ENCODE assay signal across 10 cellular contexts in genomic region chr6:41449399-41450245, GRCh38.
DNase-seq lines count a peak whose midpoint lies in the region; ATAC-seq and TF ChIP-seq lines count a peak whose summit lies in the region.
"Had no signal": no experiment of that assay in that cellular context is flagged by ENCODE, and none has a peak within 500 bp of the region (broad histone marks: within the 10 kb centered on the region; RNA-seq: fewer than 3 reads in every experiment).

No MANE protein-coding gene starts in this region.

- ATAC-seq in GM18520 (IDR thresholded peaks at IDR 0.05; ENCODE audit: unreplicated experiment) (no peak), HG03442 (IDR thresholded peaks at IDR 0.05; ENCODE audit: unreplicated experiment) (no peak)

- no peak for TF ChIP-seq RAD21 in Ishikawa (IDR thresholded peaks at IDR 0.05; ENCODE audit: low read depth)

- DNase-seq in choroid plexus epithelial cell (ENCODE audit: low read depth) (peak; percentile 86), mucosa of gallbladder (ENCODE audit: low spot score) (peak; percentile 82), inferior parietal cortex (ENCODE audit: extremely low spot score) (no peak)
- DNase-seq in stimulated activated naive CD4-positive, alpha-beta T cell (lab: John Stamatoyannopoulos, UW) = no peak
- DNase-seq: NCI-H524 treated with DMSO at 0.1 percent for 48 hours had no signal

- no peak for TF ChIP-seq EP300 in Ishikawa (IDR thresholded peaks at IDR 0.05; ENCODE audit: borderline replicate concordance)

- peaks cover 6% of the 10 kb centered on the region for H3K27me3 ChIP-seq in BLaER1
- H3K27me3 ChIP-seq: vagina had no signal

- no peaks in the 10 kb centered on the region for H3K36me3 ChIP-seq in BLaER1
- H3K36me3 ChIP-seq: vagina had no signal

- H3K9me3 ChIP-seq in BLaER1 = no peaks in the 10 kb centered on the region
- H3K9me3 ChIP-seq: vagina had no signal

- H3K4me2 ChIP-seq in BLaER1 = peak overlapping the region; percentile 83; the same call in 1 of the 2 replicates

- H3K4me3 ChIP-seq in BLaER1 (no peak overlapping the region), choroid plexus epithelial cell (ENCODE audit: low read depth, low read length) (no peak overlapping the region)
- H3K4me3 ChIP-seq: vagina had no signal

- no peak overlapping the region for H3K27ac ChIP-seq in BLaER1
- H3K27ac ChIP-seq: vagina had no signal

- H4K20me1 ChIP-seq in BLaER1 = no peaks in the 10 kb centered on the region

- no peak overlapping the region for H3K9ac ChIP-seq in BLaER1

- TF ChIP-seq CTCF in choroid plexus epithelial cell (conservative IDR thresholded peaks at IDR 0.05; ENCODE audit: low read depth, low read length) = no peak

- H3K4me1 ChIP-seq in BLaER1 = peaks cover 47% of the 10 kb centered on the region

TF ChIP-seq in Ishikawa, 13 proteins besides CTCF, POLR2A, EP300 and RAD21:
- TF ChIP-seq USF1 (IDR thresholded peaks at IDR 0.05) = 0 out of 2 replicates have a peak, but pooled peaks have one; percentile 5
- TF ChIP-seq EGR1 (IDR thresholded peaks at IDR 0.05) = no peak
- peak; percentile 35 for TF ChIP-seq MAX (IDR thresholded peaks at IDR 0.05)
- no peak for TF ChIP-seq REST (IDR thresholded peaks at IDR 0.05; ENCODE audit: low read depth)
- TF ChIP-seq TEAD4 (IDR thresholded peaks at IDR 0.05) = no peak
- TF ChIP-seq NFIC (IDR thresholded peaks at IDR 0.05) = peak; percentile 80

Comparison
In these comparisons a context has a peak if more than half of its experiments do, and no peak if none do; other contexts are left out.
1. DNase-seq: peak in choroid plexus epithelial cell (single experiment) and mucosa of gallbladder (single experiment); none in stimulated activated naive CD4-positive, alpha-beta T cell (0 of 6) and inferior parietal cortex (single experiment).